Comparison of ENCODE assay signal across 8 cellular contexts in genomic region chr10:91551856-91552255, GRCh38.
DNase-seq lines count a peak whose midpoint lies in the region; ATAC-seq lines count a peak whose summit lies in the region.

No MANE protein-coding gene starts in this region.

- peak; percentile 4 for DNase-seq in NCI-H2227 (lab: John Stamatoyannopoulos, UW; ENCODE audit: unreplicated experiment)
- DNase-seq in NCI-H2227 treated with DMSO at 0.1 percent for 48 hours (lab: John Stamatoyannopoulos, UW), result no peak
- peak; percentile 52 for DNase-seq in NCI-H1092 (lab: John Stamatoyannopoulos, UW)
- DNase-seq in caudate nucleus (lab: John Stamatoyannopoulos, UW), result peak in 34 of 61 donors; percentile 5 to 54 (median 19)
- DNase-seq in left colon, result peak in 1 of 2 donors; percentile 19

- peak overlapping the region; percentile 54 for H3K27ac ChIP-seq in caudate nucleus (ENCODE audit: low read depth, low read length)

- ATAC-seq in left colon (peak; percentile 26), HG02970 (IDR thresholded peaks at IDR 0.05; ENCODE audit: low FRiP score, unreplicated experiment) (no peak), HG03378 (IDR thresholded peaks at IDR 0.05; ENCODE audit: unreplicated experiment) (no peak), HG03354 (IDR thresholded peaks at IDR 0.05; ENCODE audit: poor library complexity, severe bottlenecking, unreplicated experiment) (no peak)

- intact Hi-C loops in left colon (cut with DNase I, micrococcal nuclease), result loop anchor here in 1 of 2 donors (10.0 kb wide), 1 partner anchor 57 kb away; no protein-coding TSS in a partner anchor
